Comparison of ENCODE assay signal across 10 cellular contexts in the genomic region with DNA sequence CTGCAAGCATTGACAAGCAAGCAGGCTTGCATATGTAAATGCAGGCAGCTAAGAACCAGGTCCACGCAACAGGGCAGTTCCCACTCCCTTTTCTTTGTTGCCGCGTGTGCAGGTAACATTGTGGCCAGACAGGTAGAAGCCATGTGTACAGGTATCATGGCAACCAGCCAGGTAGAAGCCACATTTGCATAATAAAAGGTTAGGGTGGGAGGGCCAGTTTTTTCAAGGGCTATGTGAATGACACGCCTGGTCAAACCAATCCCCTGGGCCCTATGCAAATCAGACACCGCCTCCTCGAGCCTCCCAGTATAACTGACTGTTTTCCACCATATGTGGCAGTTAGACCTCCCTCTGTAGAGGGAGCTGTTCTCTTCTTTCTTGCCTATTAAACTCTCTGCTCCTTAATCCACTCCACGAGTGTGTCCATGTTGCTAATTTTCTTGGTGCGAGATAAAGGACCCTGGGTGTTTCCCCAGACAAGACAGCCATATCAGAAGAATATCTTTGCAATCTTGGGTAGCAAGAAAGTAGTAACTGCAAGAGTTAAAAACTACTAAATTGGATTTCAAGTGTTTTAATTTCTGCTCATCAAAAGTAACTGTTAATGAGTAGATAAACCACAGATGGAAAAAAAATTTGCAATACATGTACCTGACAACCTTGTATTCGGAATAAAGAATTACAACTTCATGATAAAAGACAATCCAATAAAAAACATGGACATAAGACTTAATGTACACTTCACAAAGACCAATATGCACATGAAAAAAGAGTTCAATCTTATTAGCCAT. TPM values are rescaled to one million over a fixed set of nuclear protein-coding genes. Genes with fewer than 3 reads are reported as not detected.
DNase-seq lines count a peak whose midpoint lies in the region; ATAC-seq and TF ChIP-seq lines count a peak whose summit lies in the region.
"Had no signal": no experiment of that assay in that cellular context is flagged by ENCODE, and none has a peak within 500 bp of the region (broad histone marks: within the 10 kb centered on the region; RNA-seq: fewer than 3 reads in every experiment).

No MANE protein-coding gene starts in this region.

- no peaks in the 10 kb centered on the region for H3K9me3 ChIP-seq in testis
- H3K9me3 ChIP-seq: SJSA1 had no signal

- no peak overlapping the region for H3K4me3 ChIP-seq in testis
- H3K4me3 ChIP-seq: dorsolateral prefrontal cortex, SJSA1 had no signal

- peaks cover 3% of the 10 kb centered on the region for H3K4me1 ChIP-seq in testis
- H3K4me1 ChIP-seq: SJSA1 had no signal

- H3K27ac ChIP-seq in epithelial cell of prostate, result no peak overlapping the region
- H3K27ac ChIP-seq in testis, result no peak overlapping the region
- H3K27ac ChIP-seq: dorsolateral prefrontal cortex, SJSA1 had no signal

- intact Hi-C loops in testis (cut with DNase I; ENCODE audit: low total_unique reads), result no loop called here
- intact Hi-C loops in cardiac septum (cut with DNase I), result no loop called here

- WGBS in testis, 2 donors, result 70 to 83% methylated on average over 9 of the region's 9 CpGs

- no peak for TF ChIP-seq CTCF in testis (IDR thresholded peaks at IDR 0.05)

- H3K36me3 ChIP-seq in testis (ENCODE audit: low read depth, missing control alignments), result no peaks in the 10 kb centered on the region
- H3K36me3 ChIP-seq: SJSA1 had no signal

- DNase-seq in NCI-H82 (lab: John Stamatoyannopoulos, UW) (peak; percentile 42), NCI-H82 treated with DMSO at 0.1 percent for 48 hours (lab: John Stamatoyannopoulos, UW; ENCODE audit: unreplicated experiment) (no peak), NCI-H526 (lab: John Stamatoyannopoulos, UW) (peak; percentile 98 to 99), epithelial cell of prostate (ENCODE audit: low read depth, low spot score) (peak; percentile 61), testis (peak; percentile 21), cardiac septum (ENCODE audit: low spot score) (no peak)
- DNase-seq: dorsolateral prefrontal cortex had no signal

- ATAC-seq in GM21529 (IDR thresholded peaks at IDR 0.05; ENCODE audit: unreplicated experiment) (no peak), HG02759 (IDR thresholded peaks at IDR 0.05; ENCODE audit: unreplicated experiment) (no peak)

- H3K27me3 ChIP-seq in testis, result no peaks in the 10 kb centered on the region

- no peak for TF ChIP-seq POLR2A in testis (IDR thresholded peaks at IDR 0.05)

RNA-seq across cellular contexts. Expression of a gene that starts 21.8 kb away (rescaled TPM):
- 10 to 100 TPM; 10.7 to 14.4 TPM for total RNA-seq in testis
- 15.4 TPM for polyA plus RNA-seq in testis (ENCODE audit: insufficient read depth, low read depth, low replicate concordance)
- 42.2 TPM for total RNA-seq in cardiac septum

Comparison
In these comparisons a context has a peak if more than half of its experiments do, and no peak if none do; other contexts are left out.
1. DNase-seq: peak in NCI-H82 (single experiment), NCI-H526 (2 of 2), epithelial cell of prostate (single experiment) and testis (single experiment); none in NCI-H82 treated with DMSO at 0.1 percent for 48 hours (single experiment) and cardiac septum (single experiment).